22 cellular contexts compared by ENCODE assay signal in the genomic region with DNA sequence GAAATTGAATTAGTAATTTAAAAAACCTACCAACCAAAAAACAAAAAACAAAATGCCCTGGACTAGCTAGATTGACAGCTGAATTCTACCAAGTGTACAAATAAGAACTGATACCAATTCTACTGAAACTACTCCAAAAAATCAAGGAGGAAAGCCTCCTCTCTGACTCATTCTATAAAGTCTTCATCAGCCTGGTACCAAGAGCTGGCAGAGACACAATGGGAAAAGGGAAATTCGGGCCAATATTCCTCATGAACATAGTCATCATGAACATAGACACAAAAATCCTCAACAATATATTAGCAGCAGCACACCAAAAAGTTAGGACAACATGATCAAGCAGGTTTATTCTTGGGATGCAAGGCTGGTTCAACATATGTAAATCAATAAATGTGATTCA.
"Had no signal": no experiment of that assay in that cellular context is flagged by ENCODE, and none has a peak within 500 bp of the region (broad histone marks: within the 10 kb centered on the region; RNA-seq: fewer than 3 reads in every experiment).

No MANE protein-coding gene starts in this region.

- H3K4me1 ChIP-seq: heart left ventricle, pancreas, tibial artery, upper lobe of left lung, uterus had no signal

- H3K36me3 ChIP-seq: heart left ventricle, pancreas, tibial artery, upper lobe of left lung, uterus had no signal

- DNase-seq: cortex of kidney; effector memory CD4-positive, alpha-beta T cell; foreskin melanocyte; heart left ventricle; hippocampal formation; left colon; left ventricle myocardium superior; mesenchymal stem cell; midbrain; naive B cell; occipital lobe; pancreas; right cardiac atrium; small intestine; stimulated activated CD4-positive, alpha-beta T cell treated with anti-CD3 and anti-CD28 coated beads, Interleukin-12 subunit alpha, Interleukin-12 subunit beta, amount 100 ng/mL, for 4 hours; stimulated activated naive CD4-positive, alpha-beta T cell treated with Interleukin-2 at 50 U/mL for 16 hours; tibial artery; upper lobe of left lung; uterus had no signal

- ATAC-seq: esophagus mucosa, heart left ventricle, left colon, left ventricle myocardium superior, pancreas, right cardiac atrium had no signal

- H3K4me3 ChIP-seq: heart left ventricle, lung, pancreas, tibial artery, upper lobe of left lung, uterus had no signal

- H3K9me3 ChIP-seq: tibial artery, upper lobe of left lung, uterus had no signal

- H3K27ac ChIP-seq: heart left ventricle, pancreas, tibial artery, upper lobe of left lung, uterus had no signal

- FAIRE-seq: endometrium, pancreas, small intestine had no signal

- H3K27me3 ChIP-seq: heart left ventricle, pancreas, tibial artery, upper lobe of left lung, uterus had no signal
